8 cellular contexts compared by ENCODE assay signal in the genomic region with DNA sequence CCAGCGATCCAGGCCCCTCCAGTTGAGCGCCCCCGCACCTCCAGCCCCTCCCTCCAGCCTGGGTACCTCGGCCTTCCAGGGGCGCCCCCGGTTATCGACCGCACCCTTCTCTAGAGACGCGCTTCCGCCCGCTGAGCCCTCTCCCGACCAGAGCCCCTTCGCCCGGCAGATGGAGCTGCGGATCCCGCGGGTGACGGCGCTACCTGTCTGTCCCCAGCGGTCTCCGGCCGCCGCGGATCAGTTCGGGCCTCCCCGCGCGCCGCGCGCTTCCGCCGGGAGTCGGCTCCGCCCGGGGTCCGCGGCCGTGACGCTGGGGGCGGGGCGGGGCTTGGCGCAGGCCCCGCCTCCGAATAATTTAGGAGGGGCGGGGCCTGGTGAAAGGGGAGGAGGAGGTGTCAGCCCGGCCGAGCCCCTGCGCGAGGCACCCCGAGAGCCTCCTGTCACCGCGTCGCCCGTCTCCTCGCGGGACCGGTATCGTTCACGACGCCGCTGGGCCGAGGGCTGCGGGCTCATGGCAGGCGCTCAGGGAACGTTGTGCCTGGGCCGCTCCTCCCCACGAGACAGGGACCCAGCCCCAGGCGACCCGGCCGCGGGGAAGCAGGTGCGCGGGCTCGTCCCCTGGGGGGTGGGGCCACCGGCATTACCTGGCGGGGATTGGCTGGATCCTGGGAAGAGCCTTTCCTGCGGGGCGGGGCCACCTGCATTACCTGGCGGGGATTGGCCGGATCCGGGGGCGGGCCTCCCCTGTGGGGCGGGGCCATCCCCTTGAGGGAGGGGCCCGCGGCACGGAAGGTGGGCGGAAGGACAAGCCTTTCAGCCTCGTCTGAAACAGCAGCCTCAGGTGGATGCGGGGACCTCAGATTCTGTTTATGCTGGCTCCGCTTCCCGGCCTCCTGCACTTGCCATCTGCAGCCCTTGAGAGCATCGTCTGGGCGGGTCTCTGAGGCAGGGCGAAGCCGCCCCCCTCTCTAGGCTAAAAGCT. TPM values are rescaled to one million over a fixed set of nuclear protein-coding genes. Genes with fewer than 3 reads are reported as not detected.
DNase-seq lines count a peak whose midpoint lies in the region; FAIRE-seq and TF ChIP-seq lines count a peak whose summit lies in the region.

A gene with protein sequence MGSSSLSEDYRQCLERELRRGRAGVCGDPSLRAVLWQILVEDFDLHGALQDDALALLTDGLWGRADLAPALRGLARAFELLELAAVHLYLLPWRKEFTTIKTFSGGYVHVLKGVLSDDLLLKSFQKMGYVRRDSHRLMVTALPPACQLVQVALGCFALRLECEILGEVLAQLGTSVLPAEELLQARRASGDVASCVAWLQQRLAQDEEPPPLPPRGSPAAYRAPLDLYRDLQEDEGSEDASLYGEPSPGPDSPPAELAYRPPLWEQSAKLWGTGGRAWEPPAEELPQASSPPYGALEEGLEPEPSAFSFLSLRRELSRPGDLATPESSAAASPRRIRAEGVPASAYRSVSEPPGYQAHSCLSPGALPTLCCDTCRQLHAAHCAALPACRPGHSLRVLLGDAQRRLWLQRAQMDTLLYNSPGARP (minus strand): TSS at position 281 of the 982 bp plus-strand sequence. CDS start 473 bp downstream, outside the sequence.

- H3K36me3 ChIP-seq in Loucy (ENCODE audit: insufficient read depth, low read length) = no peaks in the 10 kb centered on the region
- H3K36me3 ChIP-seq in neural progenitor cell = no peaks in the 10 kb centered on the region
- H3K36me3 ChIP-seq in subcutaneous abdominal adipose tissue (ENCODE audit: control insufficient read depth in 5 of 5, insufficient read depth in 5 of 5, low read length in 5 of 5) = peaks cover 0 to 15% (median 4%) of the 10 kb centered on the region in 5 donors

- H3K36me3 Mint-ChIP-seq in neural progenitor cell = peaks cover 5% of the 10 kb centered on the region

- peaks cover 8% of the 10 kb centered on the region for H3K4me1 ChIP-seq in Loucy (ENCODE audit: insufficient read depth, low read length, poor library complexity, severe bottlenecking)
- H3K4me1 ChIP-seq in neural progenitor cell = peaks cover 8% of the 10 kb centered on the region
- peaks cover 3 to 31% (median 26%) of the 10 kb centered on the region in 5 donors for H3K4me1 ChIP-seq in subcutaneous abdominal adipose tissue (ENCODE audit: control insufficient read depth in 5 of 5, insufficient read depth in 5 of 5, low read length in 5 of 5)

- FAIRE-seq in G401.6 (lab: Jason Lieb, UNC) = peak; percentile 95

- H4K20me1 ChIP-seq in Loucy (ENCODE audit: insufficient read depth, low read length, poor library complexity, severe bottlenecking) (no peaks in the 10 kb centered on the region), neural progenitor cell (ENCODE audit: low read depth) (peaks cover 14% of the 10 kb centered on the region)

- H3K27ac ChIP-seq in neural progenitor cell (no peak within 1 kb of the TSS), subcutaneous abdominal adipose tissue (ENCODE audit: low read depth, low read length) (peak within 1 kb of the TSS; percentile 58)

- H3F3A ChIP-seq in Loucy (ENCODE audit: low read depth) (no peaks in the 10 kb centered on the region), neural progenitor cell (ENCODE audit: low read depth) (peaks cover 37% of the 10 kb centered on the region)

- no peaks in the 10 kb centered on the region for H3K9me3 Mint-ChIP-seq in neural progenitor cell

- DNase-seq in H4 (ENCODE audit: low spot score) (peak; percentile 84), activated gamma-delta T cell (lab: John Stamatoyannopoulos, UW) (peak; percentile 94), foreskin fibroblast (peak; percentile 74 to 90), neural progenitor cell (ENCODE audit: low spot score) (peak; percentile 98)

- no peaks in the 10 kb centered on the region for H3K27me3 ChIP-seq in Loucy (ENCODE audit: insufficient read depth, low read length, poor library complexity, severe bottlenecking)
- peaks cover 34% of the 10 kb centered on the region for H3K27me3 ChIP-seq in neural progenitor cell
- H3K27me3 ChIP-seq in subcutaneous abdominal adipose tissue (ENCODE audit: control insufficient read depth in 5 of 5, insufficient read depth in 4 of 5, low read length in 5 of 5) = peaks cover 0 to 3% (median 0%) of the 10 kb centered on the region in 5 donors

- H3K27me3 Mint-ChIP-seq in neural progenitor cell (ENCODE audit: insufficient read depth, low read depth) = peaks cover 11% of the 10 kb centered on the region

- peak; percentile 15; the same call in 1 of the 2 replicates for TF ChIP-seq CTCF in Loucy (conservative IDR thresholded peaks at IDR 0.05; ENCODE audit: low read length)
- TF ChIP-seq CTCF in foreskin fibroblast (IDR thresholded peaks at IDR 0.05; ENCODE audit: low read depth, low read length) = no peak
- TF ChIP-seq CTCF in neural progenitor cell (IDR thresholded peaks at IDR 0.05) = peak; percentile 28

- peaks cover 24% of the 10 kb centered on the region for H3K4me1 Mint-ChIP-seq in neural progenitor cell

- peak within 1 kb of the TSS; percentile 84 for H3K4me3 Mint-ChIP-seq in neural progenitor cell

- H3K27ac Mint-ChIP-seq in neural progenitor cell = no peak within 1 kb of the TSS

- H3K9me3 ChIP-seq in Loucy (ENCODE audit: insufficient read depth, low read depth, low read length) (no peaks in the 10 kb centered on the region), neural progenitor cell (ENCODE audit: low read depth) (no peaks in the 10 kb centered on the region), subcutaneous abdominal adipose tissue (ENCODE audit: control insufficient read depth in 5 of 5, low read length in 5 of 5) (no peaks in the 10 kb centered on the region)

- H3K4me2 ChIP-seq in Loucy (ENCODE audit: low read depth, low read length, poor library complexity, severe bottlenecking) (peak within 1 kb of the TSS; percentile 69), neural progenitor cell (peak within 1 kb of the TSS; percentile 89)

- H3K4me3 ChIP-seq in Loucy (ENCODE audit: low read length, poor library complexity, severe bottlenecking) (peak within 1 kb of the TSS; percentile 72), foreskin fibroblast (ENCODE audit: low read depth in 1 of 2, low read length in 2 of 2) (peak within 1 kb of the TSS; percentile 72 to 74), neural progenitor cell (peak within 1 kb of the TSS; percentile 72), subcutaneous abdominal adipose tissue (ENCODE audit: low read depth in 1 of 5, low read length in 5 of 5) (peak within 1 kb of the TSS; percentile 25 to 75 (median 61))

- H3K79me2 ChIP-seq in Loucy (ENCODE audit: insufficient read depth, low read length) (no peaks in the 10 kb centered on the region), neural progenitor cell (ENCODE audit: low read depth) (no peaks in the 10 kb centered on the region)

- H2AFZ ChIP-seq in Loucy (ENCODE audit: low read length) = peak within 1 kb of the TSS; percentile 70; the same call in 1 of the 2 replicates
- peak within 1 kb of the TSS; percentile 97 for H2AFZ ChIP-seq in neural progenitor cell (replicated peaks)

- H3K9ac ChIP-seq in Loucy (ENCODE audit: low read depth, low read length, poor library complexity, severe bottlenecking) (no peak within 1 kb of the TSS), neural progenitor cell (no peak within 1 kb of the TSS), subcutaneous abdominal adipose tissue (ENCODE audit: low read length in 5 of 5) (peak within 1 kb of the TSS in 4 of 5 donors; percentile 48 to 71 (median 60))

- TF ChIP-seq POLR2A in Raji (IDR thresholded peaks at IDR 0.05; ENCODE audit: insufficient read depth, low read depth, low read length) = peak; percentile 70

- no peaks in the 10 kb centered on the region for H3K9me2 ChIP-seq in Loucy (replicated peaks; ENCODE audit: low read depth, low read length)

RNA-seq across cellular contexts. Expression of the gene that starts here (rescaled TPM):
- 8.1 and 9.2 TPM in 2 replicates for total RNA-seq in H4 (2014; rRNA removed; shearing (Covaris generic))
- total RNA-seq in neural progenitor cell (ENCODE audit: low replicate concordance) = 7.6 and 13.2 TPM in 2 replicates

Comparison
In these comparisons a context has a peak if more than half of its experiments do, and no peak if none do; other contexts are left out.
1. H3K9ac ChIP-seq: peak in subcutaneous abdominal adipose tissue (4 of 5); none in Loucy (single experiment) and neural progenitor cell (single experiment).
2. Peak in every context shown above with its lines, with median percentiles within 50 percentile points of each other: DNase-seq and H3K4me3 ChIP-seq.